ENCODE assay signal across 24 cellular contexts in the genomic region with DNA sequence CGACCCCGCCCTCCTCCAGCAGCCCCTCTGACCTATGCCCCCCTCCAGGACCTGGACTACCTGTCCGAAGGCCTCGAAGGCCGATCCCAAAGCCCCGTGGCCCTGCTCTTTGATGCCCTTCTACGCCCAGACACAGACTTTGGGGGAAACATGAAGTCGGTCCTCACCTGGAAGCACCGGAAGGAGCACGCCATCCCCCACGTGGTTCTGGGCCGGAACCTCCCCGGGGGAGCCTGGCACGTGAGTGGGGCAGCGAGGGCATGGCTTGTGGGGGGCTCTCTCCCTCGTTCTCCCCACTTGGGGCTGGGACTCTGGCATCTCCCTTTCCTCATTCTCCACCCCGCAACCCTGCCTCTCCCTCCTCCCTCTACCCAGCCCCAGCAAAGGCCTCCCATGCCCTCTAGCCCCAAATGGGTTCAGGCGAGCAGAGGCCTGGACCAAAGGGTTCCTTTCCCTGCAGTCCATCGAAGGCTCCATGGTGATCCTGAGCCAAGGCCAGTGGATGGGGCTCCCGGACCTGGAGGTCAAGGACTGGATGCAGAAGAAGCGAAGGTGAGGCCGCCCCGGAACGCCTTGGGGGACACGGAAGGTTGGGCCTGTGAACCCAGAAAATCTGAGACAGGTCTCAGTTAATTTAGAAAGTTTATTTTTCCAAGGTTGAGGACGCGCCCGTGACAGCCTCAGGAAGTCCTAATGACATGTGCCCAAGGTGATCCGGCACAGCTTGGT. TPM values are rescaled to one million over a fixed set of nuclear protein-coding genes. Genes with fewer than 3 reads are reported as not detected.
DNase-seq lines count a peak whose midpoint lies in the region; ATAC-seq and TF ChIP-seq lines count a peak whose summit lies in the region.
"Had no signal": no experiment of that assay in that cellular context is flagged by ENCODE, and none has a peak within 500 bp of the region (broad histone marks: within the 10 kb centered on the region; RNA-seq: fewer than 3 reads in every experiment).

No MANE protein-coding gene starts in this region.

- H3K4me3 Mint-ChIP-seq in dendritic cell treated with granulocyte-macrophage colony-stimulating factor and Interleukin-4, amounts not matched to agents 40 ng/mL and 50 ng/mL, for 4 days: no peak overlapping the region
- H3K4me3 Mint-ChIP-seq: CD14-positive monocyte; CD4-positive, alpha-beta T cell; CD8-positive, alpha-beta memory T cell; HFFc6 had no signal

- H3K56ac ChIP-seq in mesendoderm (ENCODE audit: low read length): peak overlapping the region; percentile 50

- H3K79me2 ChIP-seq in mesendoderm (ENCODE audit: control insufficient read depth, insufficient read depth, low read length): no peaks in the 10 kb centered on the region

- peak overlapping the region; percentile 40 for H3K27ac Mint-ChIP-seq in dendritic cell treated with granulocyte-macrophage colony-stimulating factor and Interleukin-4, amounts not matched to agents 40 ng/mL and 50 ng/mL, for 4 days
- H3K27ac Mint-ChIP-seq: CD14-positive monocyte; CD4-positive, alpha-beta T cell; HFFc6 had no signal

- H4K5ac ChIP-seq in mesendoderm (ENCODE audit: low read length): no peak overlapping the region

- peak overlapping the region; percentile 80 for H3K27ac ChIP-seq in left ventricle myocardium inferior (replicated peaks)
- H3K27ac ChIP-seq in mesendoderm (ENCODE audit: low read depth, low read length): no peak overlapping the region
- peak overlapping the region; percentile 79 to 100 (median 91) for H3K27ac ChIP-seq in gastrocnemius medialis
- H3K27ac ChIP-seq in brain microvascular endothelial cell: no peak overlapping the region
- H3K27ac ChIP-seq: A549; BLaER1 treated with 17β-estradiol and CSF1 and Interleukin-3, amounts not matched to agents 10 nM and 100 nM had no signal

- intact Hi-C loops in left ventricle myocardium inferior (cut with micrococcal nuclease) (loop anchor here (10.0 kb wide), 1 partner anchor 104 kb away; no protein-coding TSS in a partner anchor), left cardiac atrium (cut with DNase I) (loop anchor here in 1 of 2 donors (10.0 kb wide), 1 partner anchor 524 kb away; no protein-coding TSS in a partner anchor), gastrocnemius medialis (cut with DNase I; ENCODE audit: low total_unique reads) (no loop called here)
- intact Hi-C loops in dendritic cell treated with granulocyte-macrophage colony-stimulating factor and Interleukin-4, amounts not matched to agents 40 ng/mL and 50 ng/mL, for 4 days (cut with micrococcal nuclease): no loop called here

- H3K27me3 Mint-ChIP-seq in dendritic cell treated with granulocyte-macrophage colony-stimulating factor and Interleukin-4, amounts not matched to agents 40 ng/mL and 50 ng/mL, for 4 days: no peaks in the 10 kb centered on the region

- DNase-seq in left ventricle myocardium inferior: no peak
- no peak for DNase-seq in left cardiac atrium
- DNase-seq in mesendoderm: no peak
- no peak for DNase-seq in gastrocnemius medialis
- DNase-seq in NCI-H146 treated with DMSO at 0.1 percent for 48 hours (lab: John Stamatoyannopoulos, UW; ENCODE audit: unreplicated experiment): no peak
- no peak for DNase-seq in brain microvascular endothelial cell
- DNase-seq: 8988T; ACHN; AML-193; BE2C; CD4-positive, alpha-beta T cell; CD8-positive, alpha-beta memory T cell; DMS 273 treated with DMSO at 0.1 percent for 48 hours; DMS79; EL; GDM1; GOT3; HFFc6 had no signal

- H3K4me1 ChIP-seq in left ventricle myocardium inferior (peaks cover 41% of the 10 kb centered on the region), mesendoderm (ENCODE audit: control insufficient read depth, low read depth, low read length) (no peaks in the 10 kb centered on the region), gastrocnemius medialis (peaks cover 21 to 32% of the 10 kb centered on the region in 2 donors)
- H3K4me1 ChIP-seq: HAP-1 had no signal

- ATAC-seq in left cardiac atrium (no peak), gastrocnemius medialis (no peak)
- ATAC-seq: A549, GM12878 had no signal

- in situ Hi-C loops in gastrocnemius medialis (cut with MboI; ENCODE audit: low sequenced_read_pairs in 4 of 4) (loop anchor here (10.0 to 25.0 kb wide), 6 partner anchors 102 to 527 kb away; a partner anchor contains a TSS), brain microvascular endothelial cell (cut with HindIII; ENCODE audit: low pct_ligation_motif_present, low sequenced_read_pairs) (no loop called here)

- no CpG with 5 or more reads among the region's 29 CpGs for WGBS in mesendoderm (ENCODE audit: extremely low coverage, insufficient coverage, low lambda C conversion rate)

- H3K27me3 ChIP-seq in left ventricle myocardium inferior (ENCODE audit: low read depth): no peaks in the 10 kb centered on the region
- H3K27me3 ChIP-seq in mesendoderm (ENCODE audit: insufficient read depth, low read length, poor library complexity): no peaks in the 10 kb centered on the region
- no peaks in the 10 kb centered on the region for H3K27me3 ChIP-seq in gastrocnemius medialis
- H3K27me3 ChIP-seq in brain microvascular endothelial cell (replicated peaks): no peaks in the 10 kb centered on the region
- H3K27me3 ChIP-seq: BE2C had no signal

- peaks cover 20% of the 10 kb centered on the region for H3K4me1 Mint-ChIP-seq in dendritic cell treated with granulocyte-macrophage colony-stimulating factor and Interleukin-4, amounts not matched to agents 40 ng/mL and 50 ng/mL, for 4 days (ENCODE audit: low read depth)
- H3K4me1 Mint-ChIP-seq: CD8-positive, alpha-beta memory T cell had no signal

- H3K9ac ChIP-seq in mesendoderm (ENCODE audit: low read length): no peak overlapping the region

- no peak overlapping the region for H2BK120ac ChIP-seq in mesendoderm (ENCODE audit: low read depth, low read length)

- H3K18ac ChIP-seq in mesendoderm (ENCODE audit: low read length): no peak overlapping the region

- TF ChIP-seq POLR2A in gastrocnemius medialis (IDR thresholded peaks at IDR 0.05): no peak

- H3K36me3 ChIP-seq in left ventricle myocardium inferior (peaks cover 38% of the 10 kb centered on the region), mesendoderm (ENCODE audit: control insufficient read depth, insufficient read depth, low read length) (no peaks in the 10 kb centered on the region), gastrocnemius medialis (peaks cover 0 to 88% of the 10 kb centered on the region in 2 donors), brain microvascular endothelial cell (replicated peaks) (peaks cover 17% of the 10 kb centered on the region)
- H3K36me3 ChIP-seq: BE2C had no signal

- H3K4me2 ChIP-seq in mesendoderm (ENCODE audit: low read length): no peak overlapping the region
- H3K4me2 ChIP-seq: A549 had no signal

- H3K4ac ChIP-seq in mesendoderm (ENCODE audit: low read depth, low read length): no peak overlapping the region

- H3K79me1 ChIP-seq in mesendoderm (ENCODE audit: low read length): no peaks in the 10 kb centered on the region

- no peak overlapping the region for H2BK15ac ChIP-seq in mesendoderm (replicated peaks; ENCODE audit: low read depth)

- no peak overlapping the region for H2AK5ac ChIP-seq in mesendoderm (ENCODE audit: low read length)

- peaks cover 87% of the 10 kb centered on the region for H3K36me3 Mint-ChIP-seq in dendritic cell treated with granulocyte-macrophage colony-stimulating factor and Interleukin-4, amounts not matched to agents 40 ng/mL and 50 ng/mL, for 4 days (ENCODE audit: low read depth)
- H3K36me3 Mint-ChIP-seq: CD8-positive, alpha-beta memory T cell had no signal

- H4K8ac ChIP-seq in mesendoderm (ENCODE audit: low read depth, low read length): no peak overlapping the region

- H3K23ac ChIP-seq in mesendoderm (ENCODE audit: low read length): no peak overlapping the region

- H2BK5ac ChIP-seq in mesendoderm (ENCODE audit: low read length): no peak overlapping the region

- no peak overlapping the region for H3K4me3 ChIP-seq in left ventricle myocardium inferior
- no peak overlapping the region for H3K4me3 ChIP-seq in mesendoderm (ENCODE audit: low read length)
- no peak overlapping the region for H3K4me3 ChIP-seq in gastrocnemius medialis
- no peak overlapping the region for H3K4me3 ChIP-seq in brain microvascular endothelial cell (ENCODE audit: low read depth, low read length)
- H3K4me3 ChIP-seq: A549; BLaER1 treated with 17β-estradiol and CSF1 and Interleukin-3, amounts not matched to agents 10 nM and 100 nM; GM12878; HAP-1 had no signal

- no peaks in the 10 kb centered on the region for H3K9me3 ChIP-seq in left ventricle myocardium inferior (replicated peaks)
- no peaks in the 10 kb centered on the region for H3K9me3 ChIP-seq in gastrocnemius medialis
- H3K9me3 ChIP-seq: A549; BE2C; BLaER1 treated with 17β-estradiol and CSF1 and Interleukin-3, amounts not matched to agents 10 nM and 100 nM; HAP-1 had no signal

- no peaks in the 10 kb centered on the region for H3K9me3 Mint-ChIP-seq in dendritic cell treated with granulocyte-macrophage colony-stimulating factor and Interleukin-4, amounts not matched to agents 40 ng/mL and 50 ng/mL, for 4 days
- H3K9me3 Mint-ChIP-seq: CD4-positive, alpha-beta T cell; CD8-positive, alpha-beta memory T cell; HFFc6 had no signal

- TF ChIP-seq CTCF in left ventricle myocardium inferior (IDR thresholded peaks at IDR 0.05; ENCODE audit: borderline replicate concordance) (no peak), gastrocnemius medialis (IDR thresholded peaks at IDR 0.05 in 4 of 5, conservative IDR thresholded peaks at IDR 0.05 in 1 of 5) (no peak), brain microvascular endothelial cell (IDR thresholded peaks at IDR 0.05; ENCODE audit: low read depth, low read length, missing control alignments) (no peak)

RNA-seq across cellular contexts. Expression of a gene that starts 7.4 kb away (rescaled TPM):
- total RNA-seq in left ventricle myocardium inferior (0.69 TPM), left cardiac atrium (under 1 TPM in 1 of 2 donors, not detected in 1; 0.91 TPM), gastrocnemius medialis (not detected)
- 0.53 TPM for polyA plus RNA-seq in mesendoderm (2013, experiment 1 of 2)
- polyA plus RNA-seq in mesendoderm (2013, experiment 2 of 2): 0.76 TPM
- total RNA-seq: CD4-positive, alpha-beta T cell; CD8-positive, alpha-beta memory T cell; GM12878 had no signal
- polyA plus RNA-seq: CD8-positive, alpha-beta memory T cell; GM12878 had no signal

RNA-seq across cellular contexts. Expression of a gene that starts 7.6 kb away (rescaled TPM):
- total RNA-seq in left ventricle myocardium inferior: 12.5 TPM
- total RNA-seq in left cardiac atrium: 1 to 10 TPM; 7.0 to 8.3 TPM
- polyA plus RNA-seq in mesendoderm (2013, experiment 1 of 2): 0.25 TPM
- polyA plus RNA-seq in mesendoderm (2013, experiment 2 of 2): 0.18 TPM
- total RNA-seq in gastrocnemius medialis: 10 to 100 TPM in 3 of 4 donors, 1 to 10 TPM in 1; 9.6 to 24.9 (median 13.2) TPM

Comparison
In these comparisons a context has a peak if more than half of its experiments do, and no peak if none do; other contexts are left out.
1. H3K27ac ChIP-seq: peak in left ventricle myocardium inferior (single experiment) and gastrocnemius medialis (4 of 4); none in mesendoderm (single experiment) and brain microvascular endothelial cell (single experiment).